In the genomic region with DNA sequence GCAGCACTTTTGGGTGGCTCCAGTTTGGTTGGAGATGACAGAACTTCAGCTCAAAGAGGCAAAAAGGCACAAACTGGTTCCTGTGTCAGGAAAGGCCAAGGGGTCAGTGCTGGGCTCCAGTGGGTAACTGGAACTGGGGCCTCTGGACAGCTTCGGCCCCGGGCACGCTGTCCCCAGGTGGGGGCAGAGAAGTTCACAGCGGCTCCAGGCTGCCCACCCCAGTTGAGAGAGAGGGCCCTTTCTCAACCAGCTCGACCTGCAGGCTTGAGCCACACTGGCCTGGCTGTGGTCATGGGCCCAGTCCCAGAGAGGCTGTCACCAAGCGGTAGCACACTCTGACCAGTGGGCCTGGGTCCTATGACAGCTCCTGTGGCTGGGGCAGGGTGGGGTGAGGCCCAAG, we compare ENCODE assay signal across 1 cellular context.
TF ChIP-seq lines count a peak whose summit lies in the region.

No MANE protein-coding gene starts in this region.

TF ChIP-seq in GM12878, 131 proteins besides CTCF, POLR2A, EP300 and RAD21:
- TF ChIP-seq JUND (IDR thresholded peaks at IDR 0.05; ENCODE audit: low read depth, low read length) (no peak), ETV6 (conservative IDR thresholded peaks at IDR 0.05 in 1 of 2, IDR thresholded peaks at IDR 0.05 in 1 of 2; ENCODE audit: borderline replicate concordance in 1 of 2, low read depth in 1 of 2) (no peak), TCF3 (IDR thresholded peaks at IDR 0.05; ENCODE audit: borderline replicate concordance, insufficient read depth, low read depth, low read length) (no peak), BRCA1 (IDR thresholded peaks at IDR 0.05; ENCODE audit: low read depth, low read length) (no peak), SMAD1 (IDR thresholded peaks at IDR 0.05; ENCODE audit: low read depth, partially characterized antibody) (no peak), NFIC (IDR thresholded peaks at IDR 0.05; ENCODE audit: low read depth, low read length) (no peak), ESRRA (IDR thresholded peaks at IDR 0.05; ENCODE audit: low read length) (no peak), ZNF24 (IDR thresholded peaks at IDR 0.05) (no peak), HDGF (IDR thresholded peaks at IDR 0.05) (no peak), SKIL (IDR thresholded peaks at IDR 0.05; ENCODE audit: low read depth, poor library complexity, severe bottlenecking) (no peak), ZNF217 (IDR thresholded peaks at IDR 0.05) (no peak), YY1 (IDR thresholded peaks at IDR 0.05; ENCODE audit: low read depth, low read length) (no peak), JUNB (IDR thresholded peaks at IDR 0.05) (no peak), BCL3 (IDR thresholded peaks at IDR 0.05; ENCODE audit: borderline replicate concordance, insufficient read depth, low read depth, low read length, poor library complexity, severe bottlenecking) (no peak)
- TF ChIP-seq, protein P1, sequence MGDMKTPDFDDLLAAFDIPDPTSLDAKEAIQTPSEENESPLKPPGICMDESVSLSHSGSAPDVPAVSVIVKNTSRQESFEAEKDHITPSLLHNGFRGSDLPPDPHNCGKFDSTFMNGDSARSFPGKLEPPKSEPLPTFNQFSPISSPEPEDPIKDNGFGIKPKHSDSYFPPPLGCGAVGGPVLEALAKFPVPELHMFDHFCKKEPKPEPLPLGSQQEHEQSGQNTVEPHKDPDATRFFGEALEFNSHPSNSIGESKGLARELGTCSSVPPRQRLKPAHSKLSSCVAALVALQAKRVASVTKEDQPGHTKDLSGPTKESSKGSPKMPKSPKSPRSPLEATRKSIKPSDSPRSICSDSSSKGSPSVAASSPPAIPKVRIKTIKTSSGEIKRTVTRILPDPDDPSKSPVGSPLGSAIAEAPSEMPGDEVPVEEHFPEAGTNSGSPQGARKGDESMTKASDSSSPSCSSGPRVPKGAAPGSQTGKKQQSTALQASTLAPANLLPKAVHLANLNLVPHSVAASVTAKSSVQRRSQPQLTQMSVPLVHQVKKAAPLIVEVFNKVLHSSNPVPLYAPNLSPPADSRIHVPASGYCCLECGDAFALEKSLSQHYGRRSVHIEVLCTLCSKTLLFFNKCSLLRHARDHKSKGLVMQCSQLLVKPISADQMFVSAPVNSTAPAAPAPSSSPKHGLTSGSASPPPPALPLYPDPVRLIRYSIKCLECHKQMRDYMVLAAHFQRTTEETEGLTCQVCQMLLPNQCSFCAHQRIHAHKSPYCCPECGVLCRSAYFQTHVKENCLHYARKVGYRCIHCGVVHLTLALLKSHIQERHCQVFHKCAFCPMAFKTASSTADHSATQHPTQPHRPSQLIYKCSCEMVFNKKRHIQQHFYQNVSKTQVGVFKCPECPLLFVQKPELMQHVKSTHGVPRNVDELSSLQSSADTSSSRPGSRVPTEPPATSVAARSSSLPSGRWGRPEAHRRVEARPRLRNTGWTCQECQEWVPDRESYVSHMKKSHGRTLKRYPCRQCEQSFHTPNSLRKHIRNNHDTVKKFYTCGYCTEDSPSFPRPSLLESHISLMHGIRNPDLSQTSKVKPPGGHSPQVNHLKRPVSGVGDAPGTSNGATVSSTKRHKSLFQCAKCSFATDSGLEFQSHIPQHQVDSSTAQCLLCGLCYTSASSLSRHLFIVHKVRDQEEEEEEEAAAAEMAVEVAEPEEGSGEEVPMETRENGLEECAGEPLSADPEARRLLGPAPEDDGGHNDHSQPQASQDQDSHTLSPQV (IDR thresholded peaks at IDR 0.05): no peak
